Comparison of ENCODE assay signal across 1 cellular context in genomic region chr15:84654689-84655453, GRCh38.
TF ChIP-seq lines count a peak whose summit lies in the region.

No MANE protein-coding gene starts in this region.

TF ChIP-seq in H1, 55 proteins besides CTCF, POLR2A, EP300 and RAD21:
- 0 out of 2 replicates have a peak, but pooled peaks have one; percentile 27 for TF ChIP-seq POU5F1 (IDR thresholded peaks at IDR 0.05; ENCODE audit: low read depth, low read length)
- TF ChIP-seq CBX5 (IDR thresholded peaks at IDR 0.05; ENCODE audit: low read depth, low read length) = no peak
- TF ChIP-seq TAF1 (IDR thresholded peaks at IDR 0.05; ENCODE audit: low read depth, low read length) = 0 out of 2 replicates have a peak, but pooled peaks have one; percentile 6
- peak; percentile 70; the same call in 1 of the 2 replicates for TF ChIP-seq YY1 (IDR thresholded peaks at IDR 0.05; ENCODE audit: low read depth, low read length)
- peak; percentile 58; the same call in 1 of the 2 replicates for TF ChIP-seq CEBPB (IDR thresholded peaks at IDR 0.05; ENCODE audit: low read depth, low read length)
- TF ChIP-seq CREB1 (IDR thresholded peaks at IDR 0.05) = peak; percentile 58
- TF ChIP-seq SP1 (IDR thresholded peaks at IDR 0.05; ENCODE audit: low read depth, low read length) = peak; percentile 37; the same call in 1 of the 2 replicates
- TF ChIP-seq SIN3A (conservative IDR thresholded peaks at IDR 0.05 in 1 of 2, IDR thresholded peaks at IDR 0.05 in 1 of 2; ENCODE audit: low read depth in 1 of 2, low read length in 2 of 2) = peak; percentile 24 to 74; a peak in 3 of 4 replicates
- TF ChIP-seq TBP (IDR thresholded peaks at IDR 0.05; ENCODE audit: low read depth, low read length) = 0 out of 2 replicates have a peak, but pooled peaks have one; percentile 37
- TF ChIP-seq USF2 (IDR thresholded peaks at IDR 0.05; ENCODE audit: low read length) = peak; percentile 55; the same call in 1 of the 2 replicates
- TF ChIP-seq TAF7 (optimal IDR thresholded peaks at IDR 0.05; ENCODE audit: borderline replicate concordance, low read depth, low read length) = no peak
- peak; percentile 60 for TF ChIP-seq MAX (IDR thresholded peaks at IDR 0.05)
- 0 out of 2 replicates have a peak, but pooled peaks have one; percentile 27 for TF ChIP-seq TEAD4 (IDR thresholded peaks at IDR 0.05; ENCODE audit: low read depth, low read length)
- TF ChIP-seq BCL11A (IDR thresholded peaks at IDR 0.05; ENCODE audit: low read depth in 2 of 2, low read length in 2 of 2) = no peak
- TF ChIP-seq CHD1 (IDR thresholded peaks at IDR 0.05; ENCODE audit: low read depth, low read length) = no peak
- TF ChIP-seq SRF (IDR thresholded peaks at IDR 0.05; ENCODE audit: low read depth, low read length) = peak; percentile 3; the same call in 1 of the 2 replicates
- no peak for TF ChIP-seq KDM4A (IDR thresholded peaks at IDR 0.05; ENCODE audit: low read depth, low read length, severe bottlenecking)
- TF ChIP-seq CTBP2 (IDR thresholded peaks at IDR 0.05; ENCODE audit: borderline replicate concordance, insufficient read depth, insufficient read length, low read length) = peak; percentile 70
